In the genomic region with DNA sequence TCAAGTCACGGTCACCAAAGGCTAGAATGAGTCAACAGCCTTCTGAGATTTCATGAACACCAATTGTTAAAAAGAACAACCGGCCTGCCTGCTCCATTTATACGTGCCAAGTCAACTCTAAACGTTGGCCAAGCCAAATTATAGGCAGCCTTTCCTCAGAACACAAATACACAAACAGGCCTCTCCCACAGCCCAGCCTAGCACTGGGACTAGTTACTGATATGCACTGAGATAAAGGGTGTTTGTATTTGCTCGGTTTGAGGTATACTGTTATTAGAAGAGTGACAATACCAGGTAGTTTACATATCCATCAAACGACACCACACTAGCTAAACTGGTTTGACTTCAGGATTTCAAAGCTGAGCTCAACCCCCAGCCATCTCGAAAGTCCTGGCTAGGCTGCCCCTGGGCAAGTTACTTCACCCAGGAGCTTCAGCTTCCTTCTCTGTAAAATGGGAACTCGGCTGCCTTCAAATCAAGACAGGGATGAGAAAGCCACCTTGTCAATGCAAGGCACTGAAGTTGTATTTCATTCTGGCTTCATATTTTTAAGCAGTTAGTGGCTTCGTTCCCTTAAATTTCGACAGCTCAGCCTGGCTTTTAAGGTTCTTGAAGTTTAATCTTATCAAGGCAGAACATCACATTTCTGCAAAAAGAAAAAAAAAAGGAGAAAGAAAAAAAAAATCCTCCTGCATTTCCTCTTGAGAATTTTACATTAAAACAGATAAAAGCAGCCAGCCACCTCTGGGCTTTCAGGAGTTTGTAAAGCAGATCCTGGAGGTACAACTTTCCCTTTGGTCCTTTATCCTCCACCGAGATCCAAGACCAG, we compare ENCODE assay signal across 8 cellular contexts. TPM values are rescaled to one million over a fixed set of nuclear protein-coding genes. Genes with fewer than 3 reads are reported as not detected.
A peak's percentile ranks its signal among the peaks of the same experiment; 100 is the strongest.
DNase-seq lines count a peak whose midpoint lies in the region; ATAC-seq, FAIRE-seq and TF ChIP-seq lines count a peak whose summit lies in the region.

No MANE protein-coding gene starts in this region.

- peak overlapping the region; percentile 35 for H3K4me2 ChIP-seq in OCI-LY3 (ENCODE audit: low read length)

- peaks cover 57% of the 10 kb centered on the region for H3K4me1 Mint-ChIP-seq in endothelial cell (ENCODE audit: unreplicated experiment)

- FAIRE-seq in GM19239 (lab: Jason Lieb, UNC) = peak; percentile 18

- H3K27me3 ChIP-seq in OCI-LY3 (ENCODE audit: low read depth, low read length) (no peaks in the 10 kb centered on the region), heart right ventricle (peaks cover 0 to 4% (median 0%) of the 10 kb centered on the region in 7 donors)

- peaks cover 9% of the 10 kb centered on the region for H3K36me3 Mint-ChIP-seq in endothelial cell (ENCODE audit: low read depth, unreplicated experiment)

- no peaks in the 10 kb centered on the region for H3K9me3 Mint-ChIP-seq in endothelial cell (ENCODE audit: unreplicated experiment)

- H3K4me3 ChIP-seq in OCI-LY3 (ENCODE audit: low read length) = no peak overlapping the region
- H3K4me3 ChIP-seq in heart right ventricle = peak overlapping the region in 3 of 10 donors; percentile 2 to 86 (median 69)

- H3K27ac ChIP-seq in OCI-LY3 (ENCODE audit: low read length) (no peak overlapping the region), heart right ventricle (peak overlapping the region in 2 of 10 donors; percentile 5 to 6)

- H3K79me2 ChIP-seq in OCI-LY3 (ENCODE audit: low read length) = peaks cover 90% of the 10 kb centered on the region

- H3K9me3 ChIP-seq in OCI-LY3 (ENCODE audit: insufficient read depth, low read length) = no peaks in the 10 kb centered on the region
- no peaks in the 10 kb centered on the region for H3K9me3 ChIP-seq in heart right ventricle

- intact Hi-C loops in posterior vena cava (cut with DNase I) (no loop called here), heart right ventricle (cut with DNase I) (loop anchor here in 7 of 10 donors (5.0 to 10.0 kb wide), 9 partner anchors 171 to 619 kb away; no protein-coding TSS in a partner anchor)

- H3K9ac ChIP-seq in OCI-LY3 (ENCODE audit: low read length) = no peak overlapping the region

- no peak overlapping the region for H3K27ac Mint-ChIP-seq in endothelial cell (ENCODE audit: unreplicated experiment)

- peaks cover 9% of the 10 kb centered on the region for H3K27me3 Mint-ChIP-seq in endothelial cell (ENCODE audit: unreplicated experiment)

- H3K4me3 Mint-ChIP-seq in endothelial cell (ENCODE audit: unreplicated experiment) = peak overlapping the region; percentile 56

- no peak for TF ChIP-seq CTCF in OCI-LY3 (IDR thresholded peaks at IDR 0.05; ENCODE audit: low read depth, low read length)
- no peak for TF ChIP-seq CTCF in endothelial cell (IDR thresholded peaks at IDR 0.05; ENCODE audit: unreplicated experiment)
- no peak for TF ChIP-seq CTCF in heart right ventricle (IDR thresholded peaks at IDR 0.05)

- DNase-seq in GM19239 (ENCODE audit: insufficient read length, low spot score) (no peak), endothelial cell (ENCODE audit: low spot score) (no peak), posterior vena cava (ENCODE audit: low spot score) (peak; percentile 53), 8988T (no peak), SKM-1 (lab: John Stamatoyannopoulos, UW; ENCODE audit: unreplicated experiment) (no peak), heart right ventricle (no peak)
- DNase-seq in stimulated activated CD4-positive, alpha-beta T cell treated with anti-CD3 and anti-CD28 coated beads, Interleukin-2, amount 100 ng/mL, for 24 hours = no peak

- no peak overlapping the region for H2AFZ ChIP-seq in OCI-LY3 (ENCODE audit: low read depth, low read length)

- ATAC-seq in heart right ventricle = no peak

- WGBS in heart right ventricle, 2 donors = 58 to 72% methylated on average over 11 of the region's 11 CpGs

- peaks cover 42% of the 10 kb centered on the region for H3K4me1 ChIP-seq in OCI-LY3 (ENCODE audit: low read length)
- H3K4me1 ChIP-seq in heart right ventricle = peaks cover 18 to 85% (median 72%) of the 10 kb centered on the region in 9 donors

- H4K20me1 ChIP-seq in OCI-LY3 (ENCODE audit: insufficient read depth, low read length) = peaks cover 78% of the 10 kb centered on the region

- H3K36me3 ChIP-seq in OCI-LY3 (replicated peaks; ENCODE audit: low read depth, low read length) = peaks cover 81% of the 10 kb centered on the region
- H3K36me3 ChIP-seq in heart right ventricle = peaks cover 0 to 60% (median 0%) of the 10 kb centered on the region in 9 donors

RNA-seq across cellular contexts. Expression of a gene that starts 4.0 kb away (rescaled TPM):
- total RNA-seq in endothelial cell (ENCODE audit: unreplicated experiment) (80.8 TPM), posterior vena cava (10 to 100 TPM; 45.5 to 50.9 TPM), heart right ventricle (10 to 100 TPM in 9 of 10 donors, 1 to 10 TPM in 1; 9.7 to 21.7 (median 13.6) TPM)
- polyA plus RNA-seq in heart right ventricle = 1 to 10 TPM; 7.5 to 8.4 TPM

Comparison
In these comparisons a context has a peak if more than half of its experiments do, and no peak if none do; other contexts are left out.
1. intact Hi-C loops: an anchor here in heart right ventricle (5.0 to 10.0 kb wide); none called in posterior vena cava.